In genomic region chr20:19937651-19938420, GRCh38 we compare ENCODE assay signal across 9 cellular contexts.
DNase-seq lines count a peak whose midpoint lies in the region; ATAC-seq, FAIRE-seq and TF ChIP-seq lines count a peak whose summit lies in the region.
"Had no signal": no experiment of that assay in that cellular context is flagged by ENCODE, and none has a peak within 500 bp of the region (broad histone marks: within the 10 kb centered on the region; RNA-seq: fewer than 3 reads in every experiment).

No MANE protein-coding gene starts in this region.

- H4K20me1 ChIP-seq in hepatocyte (ENCODE audit: insufficient read depth, poor library complexity, severe bottlenecking): no peaks in the 10 kb centered on the region

- no peak overlapping the region for H2AFZ ChIP-seq in hepatocyte

- TF ChIP-seq CTCF in D721Med (IDR thresholded peaks at IDR 0.05; ENCODE audit: insufficient read depth, missing control alignments) (no peak), omental fat pad (IDR thresholded peaks at IDR 0.05) (no peak), hepatocyte (IDR thresholded peaks at IDR 0.05; ENCODE audit: poor library complexity) (no peak)

- H3K9me2 ChIP-seq in hepatocyte (replicated peaks; ENCODE audit: insufficient read depth): no peaks in the 10 kb centered on the region

- H3K4me1 ChIP-seq in duodenal mucosa (ENCODE audit: control insufficient read depth in 1 of 2, insufficient read depth in 2 of 2, low read length in 2 of 2) (peaks cover 47 to 50% of the 10 kb centered on the region in 2 donors), hepatocyte (ENCODE audit: insufficient read depth) (peaks cover 17% of the 10 kb centered on the region)

- H3K27ac ChIP-seq in duodenal mucosa (ENCODE audit: low read depth, low read length): no peak overlapping the region
- H3K27ac ChIP-seq in hepatocyte: no peak overlapping the region

- H3K9me3 ChIP-seq in duodenal mucosa (ENCODE audit: control insufficient read depth in 1 of 2, low read length in 2 of 2): no peaks in the 10 kb centered on the region
- H3K9me3 ChIP-seq in hepatocyte (ENCODE audit: low read depth): no peaks in the 10 kb centered on the region

- H3K79me2 ChIP-seq in hepatocyte: peaks cover 4% of the 10 kb centered on the region

- H3K36me3 ChIP-seq in duodenal mucosa (ENCODE audit: control insufficient read depth in 1 of 2, insufficient read depth in 2 of 2, low read length in 2 of 2): peaks cover 6 to 29% of the 10 kb centered on the region in 2 donors
- no peaks in the 10 kb centered on the region for H3K36me3 ChIP-seq in hepatocyte (replicated peaks; ENCODE audit: insufficient read depth, low read depth)

- ATAC-seq in HG03432 (IDR thresholded peaks at IDR 0.05; ENCODE audit: unreplicated experiment) (peak; percentile 80), omental fat pad (ENCODE audit: low FRiP score) (no peak)

- H3K4me3 ChIP-seq in duodenal mucosa (ENCODE audit: low read depth in 1 of 2, low read length in 2 of 2) (peak overlapping the region; percentile 16 to 34), hepatocyte (no peak overlapping the region)

- peak; percentile 52 for DNase-seq in stimulated activated CD4-positive, alpha-beta T cell treated with anti-CD3 and anti-CD28 coated beads, Interleukin-1b, Interleukin-23, amount 100 ng/mL, for 48 hours
- no peak for DNase-seq in stimulated activated CD4-positive, alpha-beta T cell treated with anti-CD3 and anti-CD28 coated beads, Interleukin-4, amount 100 ng/mL, for 1 hour
- DNase-seq in D721Med (ENCODE audit: insufficient read length, low spot score) (no peak), HuH-7.5 (ENCODE audit: low spot score) (no peak), omental fat pad (ENCODE audit: low spot score) (no peak), hepatocyte (ENCODE audit: low spot score) (no peak)

- H3K27me3 ChIP-seq in duodenal mucosa (ENCODE audit: control insufficient read depth in 1 of 2, insufficient read depth in 2 of 2, low read length in 2 of 2) (no peaks in the 10 kb centered on the region), hepatocyte (no peaks in the 10 kb centered on the region)

- WGBS in hepatocyte (ENCODE audit: low lambda C conversion rate, missing lambda C conversion rate): 90% methylated on average over 8 of the region's 8 CpGs

- no peak overlapping the region for H3K4me2 ChIP-seq in hepatocyte

- no peak overlapping the region for H3K9ac ChIP-seq in duodenal mucosa (ENCODE audit: low read depth in 1 of 2, low read length in 2 of 2)

- FAIRE-seq in D721Med (lab: Jason Lieb, UNC): no peak
- FAIRE-seq: G401.6 had no signal
